8 cellular contexts compared by ENCODE assay signal in genomic region chr2:106107509-106108131, GRCh38.
DNase-seq lines count a peak whose midpoint lies in the region; ATAC-seq, FAIRE-seq and TF ChIP-seq lines count a peak whose summit lies in the region.

No MANE protein-coding gene starts in this region.

- H3K36me3 ChIP-seq in GM12878 (ENCODE audit: control insufficient read depth in 2 of 2, insufficient read depth in 2 of 2, low read length in 1 of 2) (peaks cover 3 to 15% of the 10 kb centered on the region in 2 experiments), OCI-LY7 (ENCODE audit: insufficient read depth, low read length) (no peaks in the 10 kb centered on the region)

- peak; percentile 59 for TF ChIP-seq RAD21 in GM12878 (IDR thresholded peaks at IDR 0.05; ENCODE audit: insufficient read depth, low read depth, low read length)

- no peaks in the 10 kb centered on the region for H3K9me3 ChIP-seq in GM12878 (replicated peaks; ENCODE audit: control insufficient read depth, insufficient read depth, low read length)
- no peaks in the 10 kb centered on the region for H3K9me3 ChIP-seq in OCI-LY7 (ENCODE audit: low read length)

- H3K36me3 Mint-ChIP-seq in activated T-helper 2 cell treated with anti-CD3 and anti-CD28 coated beads, Interferon-gamma antibody, Interleukin-2, Interleukin-4, amounts not matched to agents 10 μg/mL and 5 μg/mL and 100 μg/mL, durations not matched to agents 14 hours and 24 hours and 36 hours (ENCODE audit: low read depth), result peaks cover 18% of the 10 kb centered on the region

- in situ Hi-C loops in GM12878 (cut with MboI), result loop anchor here (5.0 to 10.0 kb wide), 2 partner anchors 367 to 435 kb away; no protein-coding TSS in a partner anchor

- H2AFZ ChIP-seq in GM12878 (ENCODE audit: control insufficient read depth, low read depth, low read length) (no peak overlapping the region; the same call in 1 of the 2 replicates), OCI-LY7 (ENCODE audit: low read length) (no peak overlapping the region)

- intact Hi-C loops in GM12878 (cut with micrococcal nuclease; ENCODE audit: unreplicated experiment) (loop anchor here (2.0 to 10.0 kb wide), 3 partner anchors 85 to 367 kb away; no protein-coding TSS in a partner anchor), OCI-LY7 (cut with micrococcal nuclease; ENCODE audit: unreplicated experiment) (no loop called here)
- intact Hi-C loops in activated T-helper 2 cell treated with anti-CD3 and anti-CD28 coated beads, Interferon-gamma antibody, Interleukin-2, Interleukin-4, amounts not matched to agents 10 μg/mL and 5 μg/mL and 100 μg/mL, durations not matched to agents 14 hours and 24 hours and 36 hours (cut with micrococcal nuclease), result loop anchor here (5.0 kb wide), 2 partner anchors 40 to 55 kb away; no protein-coding TSS in a partner anchor

- peak overlapping the region; percentile 32; the same call in 1 of the 2 replicates for H3K9ac ChIP-seq in GM12878 (ENCODE audit: control insufficient read depth, insufficient read depth, low read length)

- CTCF ChIA-PET in GM12878 (lab: Yijun Ruan, JAX), result interaction anchor here (1.1 to 4.3 kb wide), 5 partner anchors 85 to 475 kb away, joined by 3 to 30 read pairs (median 5); no protein-coding TSS in a partner anchor
- CTCF ChIA-PET in OCI-LY7 (lab: Charles Lee; ENCODE audit: unreplicated experiment), result no interaction called here

- FAIRE-seq in GM12878 (lab: Jason Lieb, UNC), result no peak

- BruUV-seq in GM12878 (replicated peaks; lab: Mats Ljungman, UMichigan) (no TSS peak), OCI-LY7 (replicated peaks; lab: Mats Ljungman, UMichigan) (no TSS peak)

- no peak for TF ChIP-seq EP300 in GM12878 (IDR thresholded peaks at IDR 0.05; ENCODE audit: borderline replicate concordance in 1 of 2, control insufficient read depth in 1 of 2, low read depth in 2 of 2, low read length in 2 of 2)

- H3K4me1 ChIP-seq in GM12878 (ENCODE audit: control insufficient read depth, insufficient read depth, low read length) (peaks cover 16% of the 10 kb centered on the region), OCI-LY7 (ENCODE audit: insufficient read depth, low read length, poor library complexity, severe bottlenecking) (no peaks in the 10 kb centered on the region)

- H3K9me2 ChIP-seq in OCI-LY7 (ENCODE audit: insufficient read depth, low read length), result no peaks in the 10 kb centered on the region

- SMC1A ChIA-PET in GM12878 (lab: Charles Lee; ENCODE audit: uncharacterized antibody, unreplicated experiment), result interaction anchor here (1.1 to 2.2 kb wide), 4 partner anchors 14 to 475 kb away, joined by 3 to 9 read pairs (median 4); no protein-coding TSS in a partner anchor

- H3K27ac Mint-ChIP-seq in activated T-helper 2 cell treated with anti-CD3 and anti-CD28 coated beads, Interferon-gamma antibody, Interleukin-2, Interleukin-4, amounts not matched to agents 10 μg/mL and 5 μg/mL and 100 μg/mL, durations not matched to agents 14 hours and 24 hours and 36 hours, result no peak overlapping the region

- H3K9me3 Mint-ChIP-seq in activated T-helper 2 cell treated with anti-CD3 and anti-CD28 coated beads, Interferon-gamma antibody, Interleukin-2, Interleukin-4, amounts not matched to agents 10 μg/mL and 5 μg/mL and 100 μg/mL, durations not matched to agents 14 hours and 24 hours and 36 hours, result no peaks in the 10 kb centered on the region

- H3K27ac ChIP-seq in GM12878 (ENCODE audit: control insufficient read depth, insufficient read depth) (peak overlapping the region; percentile 61), OCI-LY7 (ENCODE audit: low read depth, low read length, poor library complexity, severe bottlenecking) (no peak overlapping the region)

- ATAC-seq in GM19043 (IDR thresholded peaks at IDR 0.05; ENCODE audit: low read depth, unreplicated experiment), result peak; percentile 55
- ATAC-seq in HG03432 (IDR thresholded peaks at IDR 0.05; ENCODE audit: unreplicated experiment), result peak; percentile 83
- peak; percentile 86 for ATAC-seq in GM12878

- RAD21 ChIA-PET in GM12878 (lab: Charles Lee; ENCODE audit: unreplicated experiment), result interaction anchor here (0.8 to 2.3 kb wide), 4 partner anchors 86 to 475 kb away, joined by 3 to 10 read pairs (median 4); no protein-coding TSS in a partner anchor

- TF ChIP-seq POLR2A in GM12878 (IDR thresholded peaks at IDR 0.05; ENCODE audit: low read depth, low read length), result no peak

- peaks cover 14% of the 10 kb centered on the region for H3K4me1 Mint-ChIP-seq in activated T-helper 2 cell treated with anti-CD3 and anti-CD28 coated beads, Interferon-gamma antibody, Interleukin-2, Interleukin-4, amounts not matched to agents 10 μg/mL and 5 μg/mL and 100 μg/mL, durations not matched to agents 14 hours and 24 hours and 36 hours (ENCODE audit: low read depth)

- no peaks in the 10 kb centered on the region for H3K27me3 ChIP-seq in GM12878 (replicated peaks in 1 of 2; ENCODE audit: control insufficient read depth in 2 of 2, insufficient read depth in 2 of 2, low read length in 1 of 2)

- 17% methylated on average over 14 of the region's 14 CpGs for WGBS in GM12878 (ENCODE audit: insufficient coverage, insufficient replicate concordance, low lambda C conversion rate, missing lambda C conversion rate)

- H3K4me3 ChIP-seq in AG09309 (ENCODE audit: control insufficient read depth, low read depth, low read length) (no peak overlapping the region), GM12878 (no peak overlapping the region), OCI-LY7 (ENCODE audit: low read depth, low read length, poor library complexity, severe bottlenecking) (no peak overlapping the region)

- H3K27me3 Mint-ChIP-seq in activated T-helper 2 cell treated with anti-CD3 and anti-CD28 coated beads, Interferon-gamma antibody, Interleukin-2, Interleukin-4, amounts not matched to agents 10 μg/mL and 5 μg/mL and 100 μg/mL, durations not matched to agents 14 hours and 24 hours and 36 hours (ENCODE audit: low read depth), result no peaks in the 10 kb centered on the region

- H3K4me2 ChIP-seq in GM12878 (ENCODE audit: control insufficient read depth, insufficient read depth), result peak overlapping the region; percentile 68
- H3K4me2 ChIP-seq in OCI-LY7 (ENCODE audit: low read length), result no peak overlapping the region

- DNase-seq in AG09309 (ENCODE audit: low read depth), result peak; percentile 39
- no peak for DNase-seq in GM12878 (ENCODE audit: low read depth, low spot score)
- DNase-seq in OCI-LY7 (ENCODE audit: low spot score), result no peak
- DNase-seq in NCI-H774 (lab: John Stamatoyannopoulos, UW), result no peak
- DNase-seq in activated T-helper 2 cell treated with anti-CD3 and anti-CD28 coated beads, Interferon-gamma antibody, Interleukin-2, Interleukin-4, amounts not matched to agents 10 μg/mL and 5 μg/mL and 100 μg/mL, durations not matched to agents 14 hours and 24 hours and 36 hours (ENCODE audit: low spot score), result no peak
- no peak for DNase-seq in putamen (ENCODE audit: low spot score)

- POLR2A ChIA-PET in GM12878 (lab: Charles Lee) (interaction anchor here (0.6 to 0.8 kb wide), 2 partner anchors 82 to 85 kb away, joined by 3 read pairs; no protein-coding TSS in a partner anchor), OCI-LY7 (lab: Charles Lee) (no interaction called here)

- no peak overlapping the region for H3K4me3 Mint-ChIP-seq in activated T-helper 2 cell treated with anti-CD3 and anti-CD28 coated beads, Interferon-gamma antibody, Interleukin-2, Interleukin-4, amounts not matched to agents 10 μg/mL and 5 μg/mL and 100 μg/mL, durations not matched to agents 14 hours and 24 hours and 36 hours (ENCODE audit: low read depth)

- TF ChIP-seq CTCF in AG09309 (IDR thresholded peaks at IDR 0.05; ENCODE audit: control insufficient read depth, insufficient read depth, low read depth, low read length, missing control alignments), result peak; percentile 45
- peak; percentile 43 to 56 (median 49); a peak in 5 of 6 replicates for TF ChIP-seq CTCF in GM12878 (IDR thresholded peaks at IDR 0.05 in 2 of 3, conservative IDR thresholded peaks at IDR 0.05 in 1 of 3; ENCODE audit: control insufficient read depth in 2 of 3, extremely low read depth in 1 of 3, insufficient read depth in 1 of 3, low read depth in 3 of 3, low read length in 3 of 3)
- TF ChIP-seq CTCF in OCI-LY7 (conservative IDR thresholded peaks at IDR 0.05; ENCODE audit: low read length), result no peak

- H3K79me2 ChIP-seq in GM12878 (ENCODE audit: control insufficient read depth, insufficient read depth, low read length) (no peaks in the 10 kb centered on the region), OCI-LY7 (ENCODE audit: insufficient read depth, low read depth, low read length) (no peaks in the 10 kb centered on the region)

- H4K20me1 ChIP-seq in GM12878 (ENCODE audit: control insufficient read depth, insufficient read depth), result no peaks in the 10 kb centered on the region
- H4K20me1 ChIP-seq in OCI-LY7 (ENCODE audit: insufficient read depth, low read length), result no peaks in the 10 kb centered on the region

TF ChIP-seq in GM12878, 131 proteins besides CTCF, POLR2A, EP300 and RAD21 (continues in another document):
- TF ChIP-seq YY1 (IDR thresholded peaks at IDR 0.05; ENCODE audit: low read depth, low read length), result no peak
- TF ChIP-seq PAX5 (IDR thresholded peaks at IDR 0.05; ENCODE audit: borderline replicate concordance, low read depth, low read length), result no peak
- no peak for TF ChIP-seq POU2F2 (IDR thresholded peaks at IDR 0.05; ENCODE audit: borderline replicate concordance, low read depth, low read length)
- TF ChIP-seq EGR1 (IDR thresholded peaks at IDR 0.05; ENCODE audit: borderline replicate concordance in 1 of 2, low read depth in 2 of 2, low read length in 2 of 2), result no peak
- TF ChIP-seq HCFC1 (IDR thresholded peaks at IDR 0.05; ENCODE audit: low read length), result no peak
- no peak for TF ChIP-seq RFX5 (IDR thresholded peaks at IDR 0.05; ENCODE audit: low read depth, low read length)
- no peak for TF ChIP-seq SREBF2 (IDR thresholded peaks at IDR 0.05; ENCODE audit: low read length)
- TF ChIP-seq RELB (IDR thresholded peaks at IDR 0.05; ENCODE audit: low read depth), result peak; percentile 59; the same call in 1 of the 2 replicates
- no peak for TF ChIP-seq LARP7 (IDR thresholded peaks at IDR 0.05)
- TF ChIP-seq KDM1A (IDR thresholded peaks at IDR 0.05; ENCODE audit: borderline replicate concordance), result no peak
- TF ChIP-seq BMI1 (IDR thresholded peaks at IDR 0.05; ENCODE audit: borderline replicate concordance), result no peak
